Comparison of ENCODE assay signal across 12 cellular contexts in genomic region chr5:54894957-54895815, GRCh38.
DNase-seq lines count a peak whose midpoint lies in the region; ATAC-seq lines count a peak whose summit lies in the region.
"Had no signal": no experiment of that assay in that cellular context is flagged by ENCODE, and none has a peak within 500 bp of the region (broad histone marks: within the 10 kb centered on the region; RNA-seq: fewer than 3 reads in every experiment).

No MANE protein-coding gene starts in this region.

- peak; percentile 32 for DNase-seq in NOMO-1 treated with DMSO at 0.1 percent for 48 hours (lab: John Stamatoyannopoulos, UW; ENCODE audit: unreplicated experiment)
- DNase-seq in NOMO-1 treated with dmso at 0.1 percent for 144 hours (lab: John Stamatoyannopoulos, UW; ENCODE audit: unreplicated experiment), result no peak
- DNase-seq in Caki2 (ENCODE audit: low read depth), result peak; percentile 46
- no peak for DNase-seq in T-helper 17 cell
- no peak for DNase-seq in naive thymus-derived CD8-positive, alpha-beta T cell
- DNase-seq in NCI-H2171 (lab: John Stamatoyannopoulos, UW), result no peak
- no peak for DNase-seq in NCI-H1092 treated with DMSO at 0.1 percent for 48 hours (lab: John Stamatoyannopoulos, UW)
- DNase-seq in HuH-7 (ENCODE audit: low spot score), result no peak
- DNase-seq: NCI-H526, Peyer's patch had no signal

- H3K4me1 Mint-ChIP-seq in T-helper 17 cell, result peaks cover 5% of the 10 kb centered on the region
- H3K4me1 Mint-ChIP-seq in naive thymus-derived CD8-positive, alpha-beta T cell, result peaks cover 4 to 6% (median 4%) of the 10 kb centered on the region in 4 donors

- ATAC-seq in T-helper 17 cell, result no peak
- no peak for ATAC-seq in naive thymus-derived CD8-positive, alpha-beta T cell

- H3K27me3 Mint-ChIP-seq in T-helper 17 cell, result peaks cover 70% of the 10 kb centered on the region
- H3K27me3 Mint-ChIP-seq in naive thymus-derived CD8-positive, alpha-beta T cell, result peaks cover 13 to 33% (median 22%) of the 10 kb centered on the region in 5 donors

- peak overlapping the region; percentile 70 for H3K4me3 Mint-ChIP-seq in T-helper 17 cell
- H3K4me3 Mint-ChIP-seq in naive thymus-derived CD8-positive, alpha-beta T cell, result peak overlapping the region; percentile 30 to 73 (median 52)
- H3K4me3 Mint-ChIP-seq: nephron progenitor cell had no signal

- peak overlapping the region; percentile 9 for H3K27ac Mint-ChIP-seq in T-helper 17 cell
- peak overlapping the region in 2 of 10 donors; percentile 49 to 74 for H3K27ac Mint-ChIP-seq in naive thymus-derived CD8-positive, alpha-beta T cell
- H3K27ac Mint-ChIP-seq: nephron progenitor cell had no signal

- in situ Hi-C loops in Caki2 (cut with HindIII; ENCODE audit: low pct_unique_long_range_greater_than_20kb, low sequenced_read_pairs), result no loop called here

- H3K9me3 ChIP-seq in T-helper 17 cell (ENCODE audit: control insufficient read depth, low read length, poor library complexity, severe bottlenecking), result no peaks in the 10 kb centered on the region
- H3K9me3 ChIP-seq: Peyer's patch, testis had no signal

- POLR2A ChIA-PET in naive thymus-derived CD8-positive, alpha-beta T cell (lab: Charles Lee), result no interaction called here

- no peaks in the 10 kb centered on the region for H3K9me3 Mint-ChIP-seq in naive thymus-derived CD8-positive, alpha-beta T cell

- H3K36me3 Mint-ChIP-seq in T-helper 17 cell (ENCODE audit: low read depth), result peaks cover 7% of the 10 kb centered on the region
- H3K36me3 Mint-ChIP-seq in naive thymus-derived CD8-positive, alpha-beta T cell, result no peaks in the 10 kb centered on the region

Comparison
In these comparisons a context has a peak if more than half of its experiments do, and no peak if none do; other contexts are left out.
1. DNase-seq: peak in NOMO-1 treated with DMSO at 0.1 percent for 48 hours (single experiment) and Caki2 (single experiment); none in NOMO-1 treated with dmso at 0.1 percent for 144 hours (single experiment), T-helper 17 cell (0 of 3), naive thymus-derived CD8-positive, alpha-beta T cell (0 of 10), NCI-H2171 (single experiment), NCI-H1092 treated with DMSO at 0.1 percent for 48 hours (single experiment) and HuH-7 (single experiment).